12 cellular contexts compared by ENCODE assay signal in genomic region chr7:66167773-66168367, GRCh38. TPM values are rescaled to one million over a fixed set of nuclear protein-coding genes. Genes with fewer than 3 reads are reported as not detected.
DNase-seq lines count a peak whose midpoint lies in the region; ATAC-seq, FAIRE-seq and TF ChIP-seq lines count a peak whose summit lies in the region.
"Had no signal": no experiment of that assay in that cellular context is flagged by ENCODE, and none has a peak within 500 bp of the region (broad histone marks: within the 10 kb centered on the region; RNA-seq: fewer than 3 reads in every experiment).

No MANE protein-coding gene starts in this region.

- H3K36me3 Mint-ChIP-seq in dendritic cell treated with granulocyte-macrophage colony-stimulating factor and Interleukin-4, amounts not matched to agents 40 ng/mL and 50 ng/mL, for 4 days (ENCODE audit: low read depth) = no peaks in the 10 kb centered on the region
- H3K36me3 Mint-ChIP-seq in CD4-positive, alpha-beta memory T cell = no peaks in the 10 kb centered on the region
- H3K36me3 Mint-ChIP-seq in activated CD4-positive, alpha-beta memory T cell treated with anti-CD3 and anti-CD28 coated beads for 36 hours = no peaks in the 10 kb centered on the region
- H3K36me3 Mint-ChIP-seq: naive B cell had no signal

- H3K27me3 Mint-ChIP-seq in dendritic cell treated with granulocyte-macrophage colony-stimulating factor and Interleukin-4, amounts not matched to agents 40 ng/mL and 50 ng/mL, for 4 days = no peaks in the 10 kb centered on the region
- peaks cover 0 to 2% of the 10 kb centered on the region in 2 donors for H3K27me3 Mint-ChIP-seq in CD4-positive, alpha-beta memory T cell
- H3K27me3 Mint-ChIP-seq in activated CD4-positive, alpha-beta memory T cell treated with anti-CD3 and anti-CD28 coated beads for 36 hours = no peaks in the 10 kb centered on the region
- H3K27me3 Mint-ChIP-seq: naive B cell had no signal

- H3K27me3 ChIP-seq in tibial artery = no peaks in the 10 kb centered on the region
- H3K27me3 ChIP-seq in CD4-positive, alpha-beta memory T cell (ENCODE audit: insufficient read depth, low read length) = no peaks in the 10 kb centered on the region
- H3K27me3 ChIP-seq: BLaER1 treated with 17β-estradiol and CSF1 and Interleukin-3, amounts not matched to agents 10 nM and 100 nM had no signal

- no peaks in the 10 kb centered on the region for H3K9me3 ChIP-seq in A549
- no peaks in the 10 kb centered on the region for H3K9me3 ChIP-seq in tibial artery
- no peaks in the 10 kb centered on the region for H3K9me3 ChIP-seq in CD4-positive, alpha-beta memory T cell (ENCODE audit: control insufficient read depth in 1 of 2, low read length in 2 of 2)
- H3K9me3 ChIP-seq: BLaER1 treated with 17β-estradiol and CSF1 and Interleukin-3, amounts not matched to agents 10 nM and 100 nM had no signal

- TF ChIP-seq CTCF in A549 (IDR thresholded peaks at IDR 0.05) (no peak), tibial artery (IDR thresholded peaks at IDR 0.05) (no peak)

- H3K4me1 ChIP-seq in A549 (peaks cover 22% of the 10 kb centered on the region), tibial artery (no peaks in the 10 kb centered on the region)
- no peaks in the 10 kb centered on the region for H3K4me1 ChIP-seq in CD4-positive, alpha-beta memory T cell (ENCODE audit: insufficient read depth, low read length)

- DNase-seq in A549 (ENCODE audit: low read depth in 1 of 2, low spot score in 1 of 2) (peak in 1 of 2 experiments; percentile 65), GM04504 (ENCODE audit: low read depth) (peak; percentile 42), NCI-H748 treated with DMSO at 0.1 percent for 48 hours (lab: John Stamatoyannopoulos, UW) (peak; percentile 71), tibial artery (no peak)
- DNase-seq in CD4-positive, alpha-beta memory T cell = no peak
- no peak for DNase-seq in activated CD4-positive, alpha-beta memory T cell treated with anti-CD3 and anti-CD28 coated beads for 36 hours
- DNase-seq: activated T-cell treated with anti-CD3 and anti-CD28 coated beads for 4 hours, naive B cell, NCI-H1930 had no signal

- POLR2A ChIA-PET in A549 (lab: Yijun Ruan, JAX) = no interaction called here
- POLR2A ChIA-PET in CD4-positive, alpha-beta memory T cell (lab: Charles Lee; ENCODE audit: partially characterized antibody) = no interaction called here
- POLR2A ChIA-PET in activated CD4-positive, alpha-beta memory T cell treated with anti-CD3 and anti-CD28 coated beads for 36 hours (lab: Charles Lee) = no interaction called here

- no peak overlapping the region for H3K4me3 Mint-ChIP-seq in dendritic cell treated with granulocyte-macrophage colony-stimulating factor and Interleukin-4, amounts not matched to agents 40 ng/mL and 50 ng/mL, for 4 days
- no peak overlapping the region for H3K4me3 Mint-ChIP-seq in CD4-positive, alpha-beta memory T cell
- no peak overlapping the region for H3K4me3 Mint-ChIP-seq in activated CD4-positive, alpha-beta memory T cell treated with anti-CD3 and anti-CD28 coated beads for 36 hours
- H3K4me3 Mint-ChIP-seq: naive B cell had no signal

- no peaks in the 10 kb centered on the region for H3K36me3 ChIP-seq in tibial artery
- no peaks in the 10 kb centered on the region for H3K36me3 ChIP-seq in CD4-positive, alpha-beta memory T cell (ENCODE audit: insufficient read depth, low read length)
- H3K36me3 ChIP-seq: BLaER1 treated with 17β-estradiol and CSF1 and Interleukin-3, amounts not matched to agents 10 nM and 100 nM had no signal

- no peaks in the 10 kb centered on the region for H3K4me1 Mint-ChIP-seq in dendritic cell treated with granulocyte-macrophage colony-stimulating factor and Interleukin-4, amounts not matched to agents 40 ng/mL and 50 ng/mL, for 4 days (ENCODE audit: low read depth)
- no peaks in the 10 kb centered on the region for H3K4me1 Mint-ChIP-seq in CD4-positive, alpha-beta memory T cell
- H3K4me1 Mint-ChIP-seq in activated CD4-positive, alpha-beta memory T cell treated with anti-CD3 and anti-CD28 coated beads for 36 hours (ENCODE audit: low read depth) = no peaks in the 10 kb centered on the region
- H3K4me1 Mint-ChIP-seq: naive B cell had no signal

- H3K4me3 ChIP-seq in A549 = no peak overlapping the region
- no peak overlapping the region for H3K4me3 ChIP-seq in tibial artery
- no peak overlapping the region for H3K4me3 ChIP-seq in CD4-positive, alpha-beta memory T cell (ENCODE audit: low read length in 2 of 2)
- H3K4me3 ChIP-seq: BLaER1 treated with 17β-estradiol and CSF1 and Interleukin-3, amounts not matched to agents 10 nM and 100 nM had no signal

- CTCF ChIA-PET in A549 (lab: Yijun Ruan, JAX) = no interaction called here
- CTCF ChIA-PET in CD4-positive, alpha-beta memory T cell (lab: Charles Lee; ENCODE audit: partially characterized antibody) = no interaction called here
- CTCF ChIA-PET in activated CD4-positive, alpha-beta memory T cell treated with anti-CD3 and anti-CD28 coated beads for 36 hours (lab: Charles Lee) = no interaction called here

- H3K9me3 Mint-ChIP-seq in dendritic cell treated with granulocyte-macrophage colony-stimulating factor and Interleukin-4, amounts not matched to agents 40 ng/mL and 50 ng/mL, for 4 days = no peaks in the 10 kb centered on the region
- no peaks in the 10 kb centered on the region for H3K9me3 Mint-ChIP-seq in CD4-positive, alpha-beta memory T cell
- no peaks in the 10 kb centered on the region for H3K9me3 Mint-ChIP-seq in activated CD4-positive, alpha-beta memory T cell treated with anti-CD3 and anti-CD28 coated beads for 36 hours

- H3K27ac ChIP-seq in A549 (0 out of 6 replicates have a peak overlapping the region, but pooled peaks of 1 of the 2 experiments have one; percentile 5), tibial artery (no peak overlapping the region)
- H3K27ac ChIP-seq in CD4-positive, alpha-beta memory T cell (ENCODE audit: low read depth, low read length) = no peak overlapping the region

- TF ChIP-seq EP300 in A549 (IDR thresholded peaks at IDR 0.05) = no peak

- TF ChIP-seq POLR2A in A549 (IDR thresholded peaks at IDR 0.05; ENCODE audit: low read length) = no peak

- H3K4me2 ChIP-seq in A549 = peak overlapping the region; percentile 25

- WGBS in A549 (ENCODE audit: missing lambda C conversion rate) = 52% methylated on average over 7 of the region's 7 CpGs

- ATAC-seq in A549 (peak; percentile 52 to 67; a peak in 4 of 6 replicates), HG03045 (IDR thresholded peaks at IDR 0.05; ENCODE audit: unreplicated experiment) (no peak)

- H3K27ac Mint-ChIP-seq in dendritic cell treated with granulocyte-macrophage colony-stimulating factor and Interleukin-4, amounts not matched to agents 40 ng/mL and 50 ng/mL, for 4 days = peak overlapping the region; percentile 48
- H3K27ac Mint-ChIP-seq in CD4-positive, alpha-beta memory T cell = no peak overlapping the region
- no peak overlapping the region for H3K27ac Mint-ChIP-seq in activated CD4-positive, alpha-beta memory T cell treated with anti-CD3 and anti-CD28 coated beads for 36 hours

- no peak for TF ChIP-seq RAD21 in A549 (conservative IDR thresholded peaks at IDR 0.05 in 1 of 2, IDR thresholded peaks at IDR 0.05 in 1 of 2)

- no peak for FAIRE-seq in A549 (lab: Jason Lieb, UNC)

- intact Hi-C loops in dendritic cell treated with granulocyte-macrophage colony-stimulating factor and Interleukin-4, amounts not matched to agents 40 ng/mL and 50 ng/mL, for 4 days (cut with micrococcal nuclease) = no loop called here
- intact Hi-C loops in tibial artery (cut with DNase I; ENCODE audit: low total_unique reads) = no loop called here
- intact Hi-C loops in CD4-positive, alpha-beta memory T cell (cut with micrococcal nuclease) = no loop called here
- intact Hi-C loops in activated CD4-positive, alpha-beta memory T cell treated with anti-CD3 and anti-CD28 coated beads for 36 hours (cut with micrococcal nuclease) = no loop called here

TF ChIP-seq in A549, 52 proteins besides CTCF, POLR2A, EP300 and RAD21:
- TF ChIP-seq FOXS1 (CRISPR knock-in tag; IDR thresholded peaks at IDR 0.05) (peak; percentile 66; the same call in 1 of the 2 replicates), HMGXB4 (CRISPR knock-in tag; IDR thresholded peaks at IDR 0.05; ENCODE audit: borderline replicate concordance) (no peak), FOSL2 (IDR thresholded peaks at IDR 0.05) (no peak), FOSL2 (CRISPR knock-in tag; IDR thresholded peaks at IDR 0.05) (0 out of 2 replicates have a peak, but pooled peaks have one; percentile 7)
TF ChIP-seq in A549: peak in this region for 2.

RNA-seq across cellular contexts. Expression of gene TPST1, which starts 37.3 kb away (rescaled TPM):
- polyA plus RNA-seq in A549 (2011; rRNA removed) (20.4 and 20.8 TPM in 2 replicates), A549 (2017; fragmentation: RNase III; extraction: RNeasy Plus Mini Kit Qiagen cat#74134 plus additional on column Dnase treatment) (10.5 to 14.7 TPM (median 14.6 TPM) in 3 replicates)
- 6.9 and 9.8 TPM in 2 replicates for polyA plus RNA-seq in A549 (2012; cell fraction: cytosol; rRNA removed)
- polyA plus RNA-seq in A549 (2012; cell fraction: nucleus; rRNA removed) = 5.4 and 7.3 TPM in 2 replicates
- 27.5 and 37.9 TPM in 2 replicates for polyA minus RNA-seq in A549 (2011; rRNA and poly(A)+ RNA removed)
- total RNA-seq in CD4-positive, alpha-beta memory T cell = 1 to 10 TPM in 1 of 2 experiments, under 1 TPM in 1; 0.91 to 1.2 TPM
- 1 to 10 TPM in 1 of 2 donors, under 1 TPM in 1; 0.24 to 1.0 TPM for polyA plus RNA-seq in CD4-positive, alpha-beta memory T cell
- total RNA-seq in activated CD4-positive, alpha-beta memory T cell treated with anti-CD3 and anti-CD28 coated beads for 36 hours = under 1 TPM; 0.62 to 0.94 TPM

RNA-seq across cellular contexts. Expression of gene CRCP, which starts 53.2 kb away (rescaled TPM):
- polyA plus RNA-seq in A549 (2011; rRNA removed) (26.4 and 33.1 TPM in 2 replicates), A549 (2017; fragmentation: RNase III; extraction: RNeasy Plus Mini Kit Qiagen cat#74134 plus additional on column Dnase treatment) (40.3 to 45.6 TPM (median 40.3 TPM) in 3 replicates)
- 19.7 and 25.0 TPM in 2 replicates for polyA plus RNA-seq in A549 (2012; cell fraction: cytosol; rRNA removed)
- polyA plus RNA-seq in A549 (2012; cell fraction: nucleus; rRNA removed) = 7.6 and 10.0 TPM in 2 replicates
- 27.7 and 33.2 TPM in 2 replicates for polyA minus RNA-seq in A549 (2011; rRNA and poly(A)+ RNA removed)
- 10 to 100 TPM; 32.8 to 36.8 TPM for total RNA-seq in CD4-positive, alpha-beta memory T cell
- polyA plus RNA-seq in CD4-positive, alpha-beta memory T cell = 10 to 100 TPM; 21.2 to 42.3 TPM
- 10 to 100 TPM; 19.3 to 19.6 TPM for total RNA-seq in activated CD4-positive, alpha-beta memory T cell treated with anti-CD3 and anti-CD28 coated beads for 36 hours

Comparison
In these comparisons a context has a peak if more than half of its experiments do, and no peak if none do; other contexts are left out.
1. DNase-seq: peak in GM04504 (single experiment) and NCI-H748 treated with DMSO at 0.1 percent for 48 hours (single experiment); none in tibial artery (0 of 2), CD4-positive, alpha-beta memory T cell (0 of 5) and activated CD4-positive, alpha-beta memory T cell treated with anti-CD3 and anti-CD28 coated beads for 36 hours (single experiment).